In the genomic region with DNA sequence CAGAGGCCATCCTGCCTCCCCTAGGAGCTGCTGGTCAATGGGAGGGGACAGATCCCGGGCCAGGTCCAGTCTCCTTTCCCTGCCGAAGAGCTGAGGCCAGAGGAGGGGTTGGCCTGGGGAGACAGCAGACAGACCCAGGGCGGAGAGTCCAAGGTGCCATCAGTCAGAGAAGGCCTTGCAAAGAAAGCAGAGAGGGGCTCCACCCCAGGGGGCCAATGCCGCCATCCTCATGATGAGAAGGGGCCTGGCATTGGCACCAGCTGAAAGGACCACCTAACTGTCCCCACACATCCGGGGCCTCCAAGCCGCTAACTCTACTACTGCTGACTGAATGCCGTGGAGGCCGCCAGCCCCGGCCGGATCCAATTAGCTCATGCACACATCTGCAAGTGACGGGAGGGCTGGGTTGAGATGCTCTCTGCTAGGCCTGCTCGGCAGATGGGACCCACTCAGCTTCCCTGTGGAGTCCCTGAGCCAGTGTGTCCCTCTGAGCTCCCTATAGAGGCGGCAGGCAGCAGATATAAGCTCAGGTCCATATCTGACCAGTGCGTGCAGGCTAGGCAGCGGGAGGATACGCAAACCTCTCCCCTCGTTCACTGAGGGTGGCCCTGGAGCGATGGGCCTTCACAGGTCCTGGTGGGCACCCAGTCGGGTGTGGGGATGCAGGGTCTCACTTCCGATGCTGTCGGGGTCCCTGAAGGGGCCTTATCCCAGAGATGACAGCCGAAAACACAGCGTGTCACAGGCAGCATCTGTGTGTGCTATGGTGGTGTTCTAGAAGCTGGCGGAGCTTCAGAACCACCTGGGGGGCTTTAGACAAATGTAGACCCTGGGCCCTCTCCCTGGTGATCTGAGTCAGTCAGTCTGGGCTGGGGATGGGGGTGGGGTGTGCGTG, we compare ENCODE assay signal across 22 cellular contexts.
A peak's percentile ranks its signal among the peaks of the same experiment; 100 is the strongest.
DNase-seq lines count a peak whose midpoint lies in the region; ATAC-seq, FAIRE-seq and TF ChIP-seq lines count a peak whose summit lies in the region.
"Had no signal": no experiment of that assay in that cellular context is flagged by ENCODE, and none has a peak within 500 bp of the region (broad histone marks: within the 10 kb centered on the region; RNA-seq: fewer than 3 reads in every experiment).

No MANE protein-coding gene starts in this region.

- 94 to 96% methylated on average over 16 to 25 of the region's 25 CpGs for WGBS in endodermal cell (ENCODE audit: insufficient coverage in 1 of 2, insufficient read length in 1 of 2), 2 experiments
- 90 to 100% methylated on average over 1 to 25 of the region's 25 CpGs for WGBS in body of pancreas, 2 donors

- H3K27me3 ChIP-seq in HUES6 (ENCODE audit: control insufficient read depth, insufficient read depth, low read length) (no peaks in the 10 kb centered on the region), RWPE2 (ENCODE audit: insufficient read depth, poor library complexity, severe bottlenecking) (no peaks in the 10 kb centered on the region), endodermal cell (ENCODE audit: control insufficient read depth, insufficient read depth, low read length, poor library complexity, severe bottlenecking) (no peaks in the 10 kb centered on the region), body of pancreas (no peaks in the 10 kb centered on the region)

- H3K27ac Mint-ChIP-seq in endodermal cell = no peak overlapping the region
- H3K27ac Mint-ChIP-seq: HFFc6 had no signal

- H3K4me1 ChIP-seq in HUES6 (ENCODE audit: control insufficient read depth, insufficient read depth, low read length) (no peaks in the 10 kb centered on the region), RWPE2 (ENCODE audit: insufficient read depth, poor library complexity, severe bottlenecking) (no peaks in the 10 kb centered on the region), endodermal cell (ENCODE audit: control insufficient read depth, insufficient read depth, low read length) (no peaks in the 10 kb centered on the region), body of pancreas (no peaks in the 10 kb centered on the region)

- FAIRE-seq in HTR-8/SVneo (lab: Jason Lieb, UNC) = no peak
- FAIRE-seq: GM12891, GM18507 had no signal

- TF ChIP-seq CTCF in RWPE2 (IDR thresholded peaks at IDR 0.05; ENCODE audit: poor library complexity, severe bottlenecking) = no peak
- no peak for TF ChIP-seq CTCF in endodermal cell (conservative IDR thresholded peaks at IDR 0.05)
- TF ChIP-seq CTCF in body of pancreas (IDR thresholded peaks at IDR 0.05) = no peak

- no peak for TF ChIP-seq POLR2A in body of pancreas (IDR thresholded peaks at IDR 0.05)

- H3K9me3 ChIP-seq in HUES6 (ENCODE audit: control insufficient read depth, insufficient read depth, low read depth, low read length) (no peaks in the 10 kb centered on the region), RWPE2 (ENCODE audit: severe bottlenecking) (no peaks in the 10 kb centered on the region), endodermal cell (ENCODE audit: control insufficient read depth, low read length) (no peaks in the 10 kb centered on the region), body of pancreas (no peaks in the 10 kb centered on the region)

- no peaks in the 10 kb centered on the region for H3K9me3 Mint-ChIP-seq in endodermal cell

- intact Hi-C loops in posterior vena cava (cut with DNase I) (no loop called here), body of pancreas (cut with DNase I) (no loop called here)

- H3K27ac ChIP-seq in HUES6 (ENCODE audit: low read depth, low read length) = no peak overlapping the region
- H3K27ac ChIP-seq in RWPE2 (ENCODE audit: poor library complexity, severe bottlenecking) = no peak overlapping the region
- no peak overlapping the region for H3K27ac ChIP-seq in endodermal cell (ENCODE audit: low read depth, low read length)
- no peak overlapping the region for H3K27ac ChIP-seq in body of pancreas
- H3K27ac ChIP-seq: RWPE1 had no signal

- no peaks in the 10 kb centered on the region for H3K4me1 Mint-ChIP-seq in endodermal cell

- H3K9ac ChIP-seq in HUES6 (ENCODE audit: low read length) (peak overlapping the region; percentile 24), endodermal cell (ENCODE audit: extremely low read depth, low read length, poor library complexity, severe bottlenecking) (no peak overlapping the region)

- ATAC-seq in RWPE2 (ENCODE audit: low read depth) (no peak), body of pancreas (no peak)

- no peaks in the 10 kb centered on the region for H3K36me3 ChIP-seq in HUES6 (ENCODE audit: control insufficient read depth, insufficient read depth, low read length)
- H3K36me3 ChIP-seq in RWPE2 (ENCODE audit: low read depth) = no peaks in the 10 kb centered on the region
- no peaks in the 10 kb centered on the region for H3K36me3 ChIP-seq in endodermal cell (ENCODE audit: control insufficient read depth, insufficient read depth, low read length)
- no peaks in the 10 kb centered on the region for H3K36me3 ChIP-seq in body of pancreas (replicated peaks in 1 of 2; ENCODE audit: insufficient read depth in 1 of 2, low read depth in 2 of 2)

- no peaks in the 10 kb centered on the region for H3K27me3 Mint-ChIP-seq in endodermal cell (ENCODE audit: insufficient read depth)

- no peak overlapping the region for H3K4me3 ChIP-seq in HUES6 (ENCODE audit: low read depth, low read length)
- H3K4me3 ChIP-seq in RWPE2 (ENCODE audit: severe bottlenecking) = no peak overlapping the region
- no peak overlapping the region for H3K4me3 ChIP-seq in endodermal cell (ENCODE audit: low read length)
- H3K4me3 ChIP-seq in body of pancreas = no peak overlapping the region

- no peak overlapping the region for H3K4me3 Mint-ChIP-seq in endodermal cell
- H3K4me3 Mint-ChIP-seq: HFFc6 had no signal

- H3K36me3 Mint-ChIP-seq in endodermal cell (ENCODE audit: low read depth) = no peaks in the 10 kb centered on the region

- peak; percentile 52 for DNase-seq in RWPE2 (ENCODE audit: low spot score)
- DNase-seq in endodermal cell = peak; percentile 32
- peak; percentile 72 for DNase-seq in posterior vena cava (ENCODE audit: low spot score)
- no peak for DNase-seq in HTR-8/SVneo (ENCODE audit: insufficient read length, low spot score)
- DNase-seq in T-helper 1 cell = no peak
- DNase-seq in body of pancreas = no peak
- DNase-seq: COR-L47; GF-D8; GOT3; HFFc6; IMR-90; Kasumi-1; MM.1S; NCI-H1105 treated with DMSO at 0.1 percent for 48 hours; NCI-H187; NCI-H226; NCI-H524 treated with DMSO at 0.1 percent for 48 hours; NK-92 treated with Interleukin-12 subunit alpha and Interleukin-12 subunit beta, amount 100 ng/mL, for 24 hours had no signal

Comparison
In these comparisons a context has a peak if more than half of its experiments do, and no peak if none do; other contexts are left out.
1. DNase-seq: peak in RWPE2 (single experiment), endodermal cell (single experiment) and posterior vena cava (single experiment); none in HTR-8/SVneo (single experiment), T-helper 1 cell (0 of 5) and body of pancreas (0 of 4).